In genomic region chr12:116901612-116902011, GRCh38 we compare ENCODE assay signal across 33 cellular contexts. TPM values are rescaled to one million over a fixed set of nuclear protein-coding genes. Genes with fewer than 3 reads are reported as not detected.
"Had no signal": no experiment of that assay in that cellular context is flagged by ENCODE, and none has a peak within 500 bp of the region (broad histone marks: within the 10 kb centered on the region; RNA-seq: fewer than 3 reads in every experiment).

No MANE protein-coding gene starts in this region.

- H3K9me3 Mint-ChIP-seq: dendritic cell treated with granulocyte-macrophage colony-stimulating factor and Interleukin-4, amounts not matched to agents 40 ng/mL and 50 ng/mL, for 4 days; effector memory CD8-positive, alpha-beta T cell; endodermal cell had no signal

- FAIRE-seq: colon, endometrium, endothelial cell of umbilical vein, frontal cortex had no signal

- H3K4me3 ChIP-seq: colonic mucosa, coronary artery, dorsolateral prefrontal cortex, esophagus muscularis mucosa, esophagus squamous epithelium, gastrocnemius medialis, gastroesophageal sphincter, heart left ventricle, heart right ventricle had no signal

- H3K36me3 ChIP-seq: colonic mucosa, esophagus muscularis mucosa, esophagus squamous epithelium, gastrocnemius medialis, gastroesophageal sphincter, heart left ventricle, heart right ventricle had no signal

- H3K9me3 ChIP-seq: colonic mucosa, esophagus muscularis mucosa, esophagus squamous epithelium, gastrocnemius medialis, gastroesophageal sphincter, heart left ventricle, heart right ventricle had no signal

- DNase-seq: colonic mucosa; cortex of kidney; dermis blood vessel endothelial cell; dorsolateral prefrontal cortex; effector CD4-positive, alpha-beta T cell; effector CD8-positive, alpha-beta T cell; effector memory CD4-positive, alpha-beta T cell; effector memory CD8-positive, alpha-beta T cell; endodermal cell; erythroblast; esophagus squamous epithelium; foreskin fibroblast; foreskin keratinocyte; foreskin melanocyte; gastrocnemius medialis; glutamatergic neuron; head of caudate nucleus; heart left ventricle; heart right ventricle had no signal

- H3K4me1 ChIP-seq: colonic mucosa, esophagus muscularis mucosa, esophagus squamous epithelium, foreskin keratinocyte, gastrocnemius medialis, gastroesophageal sphincter, heart left ventricle, heart right ventricle had no signal

- ATAC-seq: effector memory CD8-positive, alpha-beta T cell; esophagus mucosa; foreskin keratinocyte; gastrocnemius medialis; gastroesophageal sphincter; heart left ventricle; heart right ventricle had no signal

- H3K4me3 Mint-ChIP-seq: dendritic cell treated with granulocyte-macrophage colony-stimulating factor and Interleukin-4, amounts not matched to agents 40 ng/mL and 50 ng/mL, for 4 days; effector memory CD8-positive, alpha-beta T cell; endodermal cell had no signal

- H3K27ac ChIP-seq: colonic mucosa, coronary artery, dorsolateral prefrontal cortex, epithelial cell of prostate, esophagus muscularis mucosa, esophagus squamous epithelium, foreskin keratinocyte, gastrocnemius medialis, gastroesophageal sphincter, heart left ventricle, heart right ventricle had no signal

- H3K27ac Mint-ChIP-seq: dendritic cell treated with granulocyte-macrophage colony-stimulating factor and Interleukin-4, amounts not matched to agents 40 ng/mL and 50 ng/mL, for 4 days; effector memory CD8-positive, alpha-beta T cell; endodermal cell had no signal

- H3K27me3 ChIP-seq: colonic mucosa had no signal

- H3K4me1 Mint-ChIP-seq: endodermal cell had no signal

RNA-seq across cellular contexts. Expression of gene HRK, which starts 20.4 kb away (rescaled TPM):
- total RNA-seq: dermis blood vessel endothelial cell, dermis microvascular lymphatic vessel endothelial cell, endothelial cell of umbilical vein, epithelial cell of proximal tubule, fibroblast of villous mesenchyme, foreskin keratinocyte, gastrocnemius medialis, glomerular endothelial cell had no signal
- polyA plus RNA-seq: endothelial cell of umbilical vein, foreskin keratinocyte had no signal
